ENCODE assay signal across 8 cellular contexts in genomic region chr6:42043787-42044475, GRCh38. TPM values are rescaled to one million over a fixed set of nuclear protein-coding genes. Genes with fewer than 3 reads are reported as not detected.
A peak's percentile ranks its signal among the peaks of the same experiment; 100 is the strongest.
DNase-seq lines count a peak whose midpoint lies in the region; ATAC-seq and TF ChIP-seq lines count a peak whose summit lies in the region.

No MANE protein-coding gene starts in this region.

- intact Hi-C loops in ascending aorta (cut with DNase I), result loop anchor here (1.0 to 10.0 kb wide), 6 partner anchors 103 to 1131 kb away; partner anchors contain the start of genes BYSL, CCND3, MED20 and PRICKLE4
- intact Hi-C loops in sigmoid colon (cut with DNase I), result loop anchor here (1.0 to 2.0 kb wide), 5 partner anchors 103 to 257 kb away; partner anchors contain the start of genes BYSL, CCND3, MED20 and TOMM6

- TF ChIP-seq CTCF in ascending aorta (IDR thresholded peaks at IDR 0.05) (peak; percentile 89 to 95 (median 92)), sigmoid colon (IDR thresholded peaks at IDR 0.05) (peak; percentile 93 to 99 (median 96))

- H3K4me1 ChIP-seq in ascending aorta (peaks cover 17 to 29% of the 10 kb centered on the region in 2 donors), sigmoid colon (peaks cover 0 to 85% (median 83%) of the 10 kb centered on the region in 4 donors)

- no peaks in the 10 kb centered on the region for H3K9me3 ChIP-seq in ascending aorta
- no peaks in the 10 kb centered on the region for H3K9me3 ChIP-seq in sigmoid colon

- TF ChIP-seq POLR2A in sigmoid colon (IDR thresholded peaks at IDR 0.05), result no peak

- TF ChIP-seq EP300 in sigmoid colon (IDR thresholded peaks at IDR 0.05), result no peak

- H3K27me3 ChIP-seq in ascending aorta (no peaks in the 10 kb centered on the region), sigmoid colon (no peaks in the 10 kb centered on the region)

- ATAC-seq in HG02759 (IDR thresholded peaks at IDR 0.05; ENCODE audit: unreplicated experiment), result peak; percentile 40
- no peak for ATAC-seq in HG02571 (IDR thresholded peaks at IDR 0.05; ENCODE audit: unreplicated experiment)

- H3K36me3 ChIP-seq in ascending aorta, result no peaks in the 10 kb centered on the region
- no peaks in the 10 kb centered on the region for H3K36me3 ChIP-seq in sigmoid colon

- peak; percentile 93 for DNase-seq in ELF-1 (ENCODE audit: low read depth, low spot score)
- DNase-seq in NCI-H2029 (lab: John Stamatoyannopoulos, UW), result peak; percentile 69
- peak; percentile 81 for DNase-seq in T1000 (lab: John Stamatoyannopoulos, UW)
- DNase-seq in ascending aorta (ENCODE audit: low spot score in 2 of 2), result peak; percentile 58 to 89
- peak; percentile 83 to 85 for DNase-seq in hippocampal formation (lab: John Stamatoyannopoulos, UW)
- DNase-seq in sigmoid colon, result peak; percentile 92

- WGBS in sigmoid colon, 2 donors, result 39 to 47% methylated on average over 21 of the region's 21 CpGs

- H3K27ac ChIP-seq in ascending aorta (peak overlapping the region in 1 of 2 donors; percentile 95), sigmoid colon (peak overlapping the region; percentile 79 to 96 (median 93))

- peak overlapping the region; percentile 5 to 6 for H3K4me3 ChIP-seq in ascending aorta
- H3K4me3 ChIP-seq in sigmoid colon, result peak overlapping the region in 2 of 4 donors; percentile 7 to 20

RNA-seq across cellular contexts. Expression of gene TAF8, which starts 6.4 kb away (rescaled TPM):
- total RNA-seq in ascending aorta, result 26.0 TPM
- total RNA-seq in sigmoid colon, result 10 to 100 TPM; 20.3 to 30.7 (median 28.4) TPM
- 10 to 100 TPM in 2 of 3 donors, 1 to 10 TPM in 1; 4.9 to 14.7 (median 12.6) TPM for polyA plus RNA-seq in sigmoid colon
